18 cellular contexts compared by ENCODE assay signal in the genomic region with DNA sequence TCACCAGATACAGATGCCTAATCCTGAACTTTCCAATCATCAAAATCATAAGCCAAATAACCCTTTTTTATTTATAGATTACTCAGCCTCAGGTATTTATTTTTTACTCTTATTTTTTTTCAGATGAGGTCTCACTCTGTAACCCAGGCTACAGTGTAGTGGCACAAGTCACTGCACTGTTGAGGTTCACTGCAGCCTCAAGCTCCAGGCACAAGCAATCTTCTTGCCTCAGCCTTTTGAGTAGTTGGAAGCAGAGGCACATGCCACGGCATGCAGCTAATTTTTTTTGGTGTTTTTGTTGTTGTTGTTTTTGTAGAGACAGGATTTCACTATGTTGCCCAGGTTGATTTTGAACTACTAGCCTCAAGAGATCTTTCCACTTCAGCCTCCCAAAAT. TPM values are rescaled to one million over a fixed set of nuclear protein-coding genes. Genes with fewer than 3 reads are reported as not detected.
DNase-seq lines count a peak whose midpoint lies in the region; ATAC-seq and TF ChIP-seq lines count a peak whose summit lies in the region.
"Had no signal": no experiment of that assay in that cellular context is flagged by ENCODE, and none has a peak within 500 bp of the region (broad histone marks: within the 10 kb centered on the region; RNA-seq: fewer than 3 reads in every experiment).

No MANE protein-coding gene starts in this region.

- ATAC-seq in stimulated activated effector memory CD8-positive, alpha-beta T cell treated with anti-CD3 and anti-CD28 coated beads, Interleukin-12 subunit alpha, Interleukin-12 subunit beta, amount 100 ng/mL, for 72 hours = no peak
- no peak for ATAC-seq in HG03139 (IDR thresholded peaks at IDR 0.05; ENCODE audit: unreplicated experiment)

- peak overlapping the region; percentile 90 for H3K27ac Mint-ChIP-seq in glutamatergic neuron (ENCODE audit: unreplicated experiment)
- peak overlapping the region; percentile 24 for H3K27ac Mint-ChIP-seq in stimulated activated effector memory CD8-positive, alpha-beta T cell treated with anti-CD3 and anti-CD28 coated beads, Interleukin-12 subunit alpha, Interleukin-12 subunit beta, amount 100 ng/mL, for 72 hours
- H3K27ac Mint-ChIP-seq: CD4-positive, CD25-positive, alpha-beta regulatory T cell had no signal

- TF ChIP-seq CTCF in glutamatergic neuron (IDR thresholded peaks at IDR 0.05; ENCODE audit: partially characterized antibody, unreplicated experiment) = no peak

- H3K4me3 ChIP-seq in HUES48 (ENCODE audit: low read depth, low read length) = no peak overlapping the region

- peak overlapping the region; percentile 57 for H3K4me3 Mint-ChIP-seq in glutamatergic neuron (ENCODE audit: unreplicated experiment)
- H3K4me3 Mint-ChIP-seq in stimulated activated effector memory CD8-positive, alpha-beta T cell treated with anti-CD3 and anti-CD28 coated beads, Interleukin-12 subunit alpha, Interleukin-12 subunit beta, amount 100 ng/mL, for 72 hours = no peak overlapping the region
- H3K4me3 Mint-ChIP-seq: CD4-positive, CD25-positive, alpha-beta regulatory T cell had no signal

- H3K27ac ChIP-seq in HUES48 (ENCODE audit: low read depth, low read length) = peak overlapping the region; percentile 28
- H3K27ac ChIP-seq: 22Rv1 had no signal

- H3K36me3 Mint-ChIP-seq in glutamatergic neuron (ENCODE audit: unreplicated experiment) = no peaks in the 10 kb centered on the region
- H3K36me3 Mint-ChIP-seq in stimulated activated effector memory CD8-positive, alpha-beta T cell treated with anti-CD3 and anti-CD28 coated beads, Interleukin-12 subunit alpha, Interleukin-12 subunit beta, amount 100 ng/mL, for 72 hours = no peaks in the 10 kb centered on the region
- H3K36me3 Mint-ChIP-seq: CD4-positive, CD25-positive, alpha-beta regulatory T cell had no signal

- peaks cover 11% of the 10 kb centered on the region for H3K4me1 Mint-ChIP-seq in glutamatergic neuron (ENCODE audit: low read depth, unreplicated experiment)
- H3K4me1 Mint-ChIP-seq in stimulated activated effector memory CD8-positive, alpha-beta T cell treated with anti-CD3 and anti-CD28 coated beads, Interleukin-12 subunit alpha, Interleukin-12 subunit beta, amount 100 ng/mL, for 72 hours = no peaks in the 10 kb centered on the region
- H3K4me1 Mint-ChIP-seq: CD4-positive, CD25-positive, alpha-beta regulatory T cell had no signal

- no peaks in the 10 kb centered on the region for H3K27me3 Mint-ChIP-seq in glutamatergic neuron (ENCODE audit: unreplicated experiment)

- DNase-seq in DMS 273 (lab: John Stamatoyannopoulos, UW; ENCODE audit: unreplicated experiment) = peak; percentile 23
- no peak for DNase-seq in DMS 273 treated with DMSO at 0.1 percent for 48 hours (lab: John Stamatoyannopoulos, UW)
- DNase-seq in glutamatergic neuron = no peak
- no peak for DNase-seq in stimulated activated effector memory CD8-positive, alpha-beta T cell treated with anti-CD3 and anti-CD28 coated beads, Interleukin-12 subunit alpha, Interleukin-12 subunit beta, amount 100 ng/mL, for 72 hours (ENCODE audit: low spot score in 2 of 2)
- DNase-seq in stimulated activated CD4-positive, alpha-beta T cell treated with anti-CD3 and anti-CD28 coated beads, Interleukin-2, amount 100 ng/mL, for 24 hours = no peak
- no peak for DNase-seq in AG08396 (ENCODE audit: low spot score)
- DNase-seq: BE2C; Caco-2; CD4-positive, CD25-positive, alpha-beta regulatory T cell; DMS53; NCI-H1105; NCI-H1694; NCI-H345; RPMI8226; SIG-M5 had no signal

- no peak overlapping the region for H3K9ac ChIP-seq in HUES48 (ENCODE audit: low read depth, low read length)

- H3K27me3 ChIP-seq in HUES48 (ENCODE audit: control insufficient read depth, insufficient read depth, low read length) = no peaks in the 10 kb centered on the region
- H3K27me3 ChIP-seq: BE2C had no signal

- no peaks in the 10 kb centered on the region for H3K9me3 Mint-ChIP-seq in glutamatergic neuron (ENCODE audit: unreplicated experiment)
- H3K9me3 Mint-ChIP-seq in stimulated activated effector memory CD8-positive, alpha-beta T cell treated with anti-CD3 and anti-CD28 coated beads, Interleukin-12 subunit alpha, Interleukin-12 subunit beta, amount 100 ng/mL, for 72 hours = no peaks in the 10 kb centered on the region

- H3K4me1 ChIP-seq in HUES48 (ENCODE audit: control insufficient read depth, insufficient read depth, low read length) = peaks cover 11% of the 10 kb centered on the region
- H3K4me1 ChIP-seq: BE2C, Caco-2 had no signal

- H3K9me3 ChIP-seq in HUES48 (ENCODE audit: control insufficient read depth, insufficient read depth, low read length) = no peaks in the 10 kb centered on the region
- H3K9me3 ChIP-seq: BE2C, Caco-2 had no signal

- no peaks in the 10 kb centered on the region for H3K36me3 ChIP-seq in HUES48 (ENCODE audit: control insufficient read depth, insufficient read depth, low read length)
- H3K36me3 ChIP-seq: BE2C had no signal

RNA-seq across cellular contexts. Expression of a gene that starts 49.5 kb away (rescaled TPM):
- total RNA-seq in glutamatergic neuron (ENCODE audit: unreplicated experiment) = 55.6 TPM
